Comparison of ENCODE assay signal across 16 cellular contexts in genomic region chr5:137095597-137095996, GRCh38.
"Had no signal": no experiment of that assay in that cellular context is flagged by ENCODE, and none has a peak within 500 bp of the region (broad histone marks: within the 10 kb centered on the region; RNA-seq: fewer than 3 reads in every experiment).

No MANE protein-coding gene starts in this region.

- ATAC-seq: effector memory CD8-positive, alpha-beta T cell; gastrocnemius medialis; psoas muscle; sciatic nerve; stimulated activated naive B cell treated with anti-CD40 and anti-IgM and Interleukin-4, amounts not matched to agents 10 μg/mL and 1 μg/mL and 100 μg/mL, for 72 hours had no signal

- FAIRE-seq: colon, kidney had no signal

- DNase-seq: effector memory CD8-positive, alpha-beta T cell; gastrocnemius medialis; glutamatergic neuron; kidney; mesendoderm; naive B cell; occipital lobe; psoas muscle; stimulated activated CD4-positive, alpha-beta T cell treated with anti-CD3 and anti-CD28 coated beads, Interleukin-2, amount 100 ng/mL, for 24 hours; stimulated activated CD4-positive, alpha-beta T cell treated with anti-CD3 and anti-CD28 coated beads, Interleukin-4, amount 100 ng/mL, for 4 hours; stimulated activated naive B cell treated with anti-CD40 and anti-IgM and Interleukin-4, amounts not matched to agents 10 μg/mL and 1 μg/mL and 100 μg/mL, for 72 hours; stomach; substantia nigra; transverse colon had no signal
